16 cellular contexts compared by ENCODE assay signal in genomic region chr7:73432676-73433075, GRCh38. TPM values are rescaled to one million over a fixed set of nuclear protein-coding genes. Genes with fewer than 3 reads are reported as not detected.
A peak's percentile ranks its signal among the peaks of the same experiment; 100 is the strongest.
DNase-seq lines count a peak whose midpoint lies in the region; ATAC-seq and TF ChIP-seq lines count a peak whose summit lies in the region.
"Had no signal": no experiment of that assay in that cellular context is flagged by ENCODE, and none has a peak within 500 bp of the region (broad histone marks: within the 10 kb centered on the region; RNA-seq: fewer than 3 reads in every experiment).

No MANE protein-coding gene starts in this region.

- intact Hi-C loops in activated CD4-positive, alpha-beta T cell treated with anti-CD3 and anti-CD28 coated beads, Interleukin-2, amount 10 ng/mL, durations not matched to agents 24 days and 14 days (cut with micrococcal nuclease): loop anchor here (5.0 kb wide), 1 partner anchor 300 kb away; no protein-coding TSS in a partner anchor
- intact Hi-C loops in CD8-positive, alpha-beta T cell (cut with DNase I, micrococcal nuclease): loop anchor here in 1 of 2 experiments (1.0 to 5.0 kb wide), 3 partner anchors 90 to 605 kb away; partner anchors contain the start of genes BAZ1B, TBL2 and TYW1B
- intact Hi-C loops in activated T-helper 1 cell treated with anti-CD3 and anti-CD28 coated beads, Interleukin-12 subunit alpha, Interleukin-12 subunit beta, Interleukin-2, Interleukin-4 antibody, amounts not matched to agents 30 ng/mL and 10 ng/mL and 1 ng/mL, durations not matched to agents 14 hours and 24 hours and 36 hours (cut with micrococcal nuclease): loop anchor here (1.0 to 2.0 kb wide), 3 partner anchors 90 to 306 kb away; partner anchors contain the start of genes ABHD11, BAZ1B and TBL2
- intact Hi-C loops in naive thymus-derived CD4-positive, alpha-beta T cell (cut with micrococcal nuclease): loop anchor here (1.0 to 10.0 kb wide), 4 partner anchors 110 to 306 kb away; partner anchors contain the start of genes ABHD11 (in 1 of the 2), NSUN5 (in 1 of the 2) and STX1A (in 1 of the 2)
- intact Hi-C loops in stomach (cut with DNase I; ENCODE audit: low total_unique reads): loop anchor here (10.0 kb wide), 1 partner anchor 118 kb away; no protein-coding TSS in a partner anchor

- H3K4me1 Mint-ChIP-seq in activated CD4-positive, alpha-beta T cell treated with anti-CD3 and anti-CD28 coated beads, Interleukin-2, amount 10 ng/mL, durations not matched to agents 24 days and 14 days: peaks cover 2% of the 10 kb centered on the region
- peaks cover 5% of the 10 kb centered on the region for H3K4me1 Mint-ChIP-seq in CD8-positive, alpha-beta T cell (ENCODE audit: low read depth)
- no peaks in the 10 kb centered on the region for H3K4me1 Mint-ChIP-seq in activated T-helper 1 cell treated with anti-CD3 and anti-CD28 coated beads, Interleukin-12 subunit alpha, Interleukin-12 subunit beta, Interleukin-2, Interleukin-4 antibody, amounts not matched to agents 30 ng/mL and 10 ng/mL and 1 ng/mL, durations not matched to agents 14 hours and 24 hours and 36 hours (ENCODE audit: low read depth)
- peaks cover 5 to 15% (median 10%) of the 10 kb centered on the region in 7 donors for H3K4me1 Mint-ChIP-seq in naive thymus-derived CD4-positive, alpha-beta T cell

- H3K36me3 ChIP-seq in CD8-positive, alpha-beta T cell (ENCODE audit: insufficient read depth, low read length): no peaks in the 10 kb centered on the region
- H3K36me3 ChIP-seq in naive thymus-derived CD4-positive, alpha-beta T cell (ENCODE audit: control insufficient read depth in 2 of 3, insufficient read depth in 3 of 3, low read length in 3 of 3): no peaks in the 10 kb centered on the region
- no peaks in the 10 kb centered on the region for H3K36me3 ChIP-seq in stomach
- H3K36me3 ChIP-seq: HAP-1, neutrophil, right atrium auricular region had no signal

- H3K9me3 ChIP-seq in CD8-positive, alpha-beta T cell (ENCODE audit: low read length): no peaks in the 10 kb centered on the region
- H3K9me3 ChIP-seq in naive thymus-derived CD4-positive, alpha-beta T cell (ENCODE audit: control insufficient read depth in 2 of 3, low read length in 3 of 3): no peaks in the 10 kb centered on the region
- H3K9me3 ChIP-seq in stomach: peaks cover 0 to 9% (median 0%) of the 10 kb centered on the region in 4 donors
- H3K9me3 ChIP-seq: body of pancreas, HAP-1, neutrophil, right atrium auricular region had no signal

- no peak overlapping the region for H3K27ac ChIP-seq in CD8-positive, alpha-beta T cell (ENCODE audit: low read depth, low read length)
- H3K27ac ChIP-seq in naive thymus-derived CD4-positive, alpha-beta T cell (ENCODE audit: low read depth, low read length): no peak overlapping the region
- H3K27ac ChIP-seq in stomach: no peak overlapping the region
- H3K27ac ChIP-seq: body of pancreas, dorsolateral prefrontal cortex, neutrophil, right atrium auricular region had no signal

- no peak for TF ChIP-seq EP300 in stomach (IDR thresholded peaks at IDR 0.05)

- no peaks in the 10 kb centered on the region for H3K9me3 Mint-ChIP-seq in activated CD4-positive, alpha-beta T cell treated with anti-CD3 and anti-CD28 coated beads, Interleukin-2, amount 10 ng/mL, durations not matched to agents 24 days and 14 days
- no peaks in the 10 kb centered on the region for H3K9me3 Mint-ChIP-seq in CD8-positive, alpha-beta T cell
- H3K9me3 Mint-ChIP-seq in activated T-helper 1 cell treated with anti-CD3 and anti-CD28 coated beads, Interleukin-12 subunit alpha, Interleukin-12 subunit beta, Interleukin-2, Interleukin-4 antibody, amounts not matched to agents 30 ng/mL and 10 ng/mL and 1 ng/mL, durations not matched to agents 14 hours and 24 hours and 36 hours: no peaks in the 10 kb centered on the region
- peaks cover 0 to 5% (median 0%) of the 10 kb centered on the region in 11 donors for H3K9me3 Mint-ChIP-seq in naive thymus-derived CD4-positive, alpha-beta T cell

- TF ChIP-seq CTCF in CD8-positive, alpha-beta T cell (IDR thresholded peaks at IDR 0.05): no peak
- TF ChIP-seq CTCF in stomach (IDR thresholded peaks at IDR 0.05): no peak

- no peaks in the 10 kb centered on the region for H3K4me1 ChIP-seq in CD8-positive, alpha-beta T cell (ENCODE audit: insufficient read depth, low read length)
- H3K4me1 ChIP-seq in naive thymus-derived CD4-positive, alpha-beta T cell (ENCODE audit: control insufficient read depth in 2 of 2, insufficient read depth in 2 of 2, low read length in 2 of 2): no peaks in the 10 kb centered on the region
- peaks cover 0 to 23% (median 8%) of the 10 kb centered on the region in 4 donors for H3K4me1 ChIP-seq in stomach

- no peak for ATAC-seq in CD8-positive, alpha-beta T cell
- no peak for ATAC-seq in naive thymus-derived CD4-positive, alpha-beta T cell

- no peak for DNase-seq in activated CD4-positive, alpha-beta T cell treated with anti-CD3 and anti-CD28 coated beads, Interleukin-2, amount 10 ng/mL, durations not matched to agents 24 days and 14 days
- DNase-seq in activated CD4-positive, alpha-beta T cell treated with anti-CD3 and anti-CD28 coated beads, Interleukin-2, amount 50 U/mL, for 4 hours: no peak
- DNase-seq in CD8-positive, alpha-beta T cell: no peak
- DNase-seq in activated T-helper 1 cell treated with anti-CD3 and anti-CD28 coated beads, Interleukin-12 subunit alpha, Interleukin-12 subunit beta, Interleukin-2, Interleukin-4 antibody, amounts not matched to agents 30 ng/mL and 10 ng/mL and 1 ng/mL, durations not matched to agents 14 hours and 24 hours and 36 hours (ENCODE audit: low spot score): no peak
- DNase-seq in naive thymus-derived CD4-positive, alpha-beta T cell: no peak
- no peak for DNase-seq in activated effector memory CD4-positive, alpha-beta T cell treated with anti-CD3 and anti-CD28 coated beads, Interleukin-2, amount 50 U/mL, for 16 hours
- no peak for DNase-seq in GDM1 (lab: John Stamatoyannopoulos, UW)
- DNase-seq in stomach: no peak
- DNase-seq: body of pancreas, mammary epithelial cell, NCI-H2029 treated with DMSO at 0.1 percent for 48 hours, T-helper 9 cell had no signal

- H3K27me3 ChIP-seq in CD8-positive, alpha-beta T cell (ENCODE audit: insufficient read depth, low read length): no peaks in the 10 kb centered on the region
- H3K27me3 ChIP-seq in naive thymus-derived CD4-positive, alpha-beta T cell (ENCODE audit: control insufficient read depth in 2 of 2, insufficient read depth in 2 of 2, low read length in 2 of 2): no peaks in the 10 kb centered on the region
- H3K27me3 ChIP-seq in stomach: peaks cover 0 to 57% (median 25%) of the 10 kb centered on the region in 3 donors
- H3K27me3 ChIP-seq: body of pancreas, right atrium auricular region had no signal

- peak overlapping the region; percentile 37 for H3K27ac Mint-ChIP-seq in activated CD4-positive, alpha-beta T cell treated with anti-CD3 and anti-CD28 coated beads, Interleukin-2, amount 10 ng/mL, durations not matched to agents 24 days and 14 days
- H3K27ac Mint-ChIP-seq in CD8-positive, alpha-beta T cell: no peak overlapping the region
- no peak overlapping the region for H3K27ac Mint-ChIP-seq in activated T-helper 1 cell treated with anti-CD3 and anti-CD28 coated beads, Interleukin-12 subunit alpha, Interleukin-12 subunit beta, Interleukin-2, Interleukin-4 antibody, amounts not matched to agents 30 ng/mL and 10 ng/mL and 1 ng/mL, durations not matched to agents 14 hours and 24 hours and 36 hours
- no peak overlapping the region for H3K27ac Mint-ChIP-seq in naive thymus-derived CD4-positive, alpha-beta T cell

- CTCF ChIA-PET in CD8-positive, alpha-beta T cell (lab: Charles Lee): interaction anchor here (0.6 kb wide), 1 partner anchor 316 kb away, joined by 3 read pairs; no protein-coding TSS in a partner anchor
- CTCF ChIA-PET in naive thymus-derived CD4-positive, alpha-beta T cell (lab: Charles Lee): no interaction called here

- WGBS in stomach, 5 donors: 85 to 93% (median 89%) methylated on average over 8 to 11 of the region's 11 CpGs

- no peak for TF ChIP-seq POLR2A in stomach (IDR thresholded peaks at IDR 0.05)

- H3K4me3 ChIP-seq in CD8-positive, alpha-beta T cell (ENCODE audit: low read depth, low read length): no peak overlapping the region
- no peak overlapping the region for H3K4me3 ChIP-seq in naive thymus-derived CD4-positive, alpha-beta T cell (ENCODE audit: low read length)
- H3K4me3 ChIP-seq in stomach: no peak overlapping the region
- H3K4me3 ChIP-seq: body of pancreas had no signal

- POLR2A ChIA-PET in CD8-positive, alpha-beta T cell (lab: Charles Lee): no interaction called here
- POLR2A ChIA-PET in naive thymus-derived CD4-positive, alpha-beta T cell (lab: Charles Lee): interaction anchor here (0.6 kb wide), 2 partner anchors 101 to 106 kb away, joined by 3 read pairs; no protein-coding TSS in a partner anchor

- H3K27me3 Mint-ChIP-seq in activated CD4-positive, alpha-beta T cell treated with anti-CD3 and anti-CD28 coated beads, Interleukin-2, amount 10 ng/mL, durations not matched to agents 24 days and 14 days: peaks cover 6% of the 10 kb centered on the region
- H3K27me3 Mint-ChIP-seq in CD8-positive, alpha-beta T cell (ENCODE audit: low read depth): peaks cover 7% of the 10 kb centered on the region
- peaks cover 7% of the 10 kb centered on the region for H3K27me3 Mint-ChIP-seq in activated T-helper 1 cell treated with anti-CD3 and anti-CD28 coated beads, Interleukin-12 subunit alpha, Interleukin-12 subunit beta, Interleukin-2, Interleukin-4 antibody, amounts not matched to agents 30 ng/mL and 10 ng/mL and 1 ng/mL, durations not matched to agents 14 hours and 24 hours and 36 hours (ENCODE audit: insufficient read depth)
- peaks cover 0 to 4% (median 0%) of the 10 kb centered on the region in 5 donors for H3K27me3 Mint-ChIP-seq in naive thymus-derived CD4-positive, alpha-beta T cell

- peak overlapping the region; percentile 63 for H3K4me3 Mint-ChIP-seq in activated CD4-positive, alpha-beta T cell treated with anti-CD3 and anti-CD28 coated beads, Interleukin-2, amount 10 ng/mL, durations not matched to agents 24 days and 14 days
- H3K4me3 Mint-ChIP-seq in CD8-positive, alpha-beta T cell: peak overlapping the region; percentile 49
- peak overlapping the region; percentile 56 for H3K4me3 Mint-ChIP-seq in activated T-helper 1 cell treated with anti-CD3 and anti-CD28 coated beads, Interleukin-12 subunit alpha, Interleukin-12 subunit beta, Interleukin-2, Interleukin-4 antibody, amounts not matched to agents 30 ng/mL and 10 ng/mL and 1 ng/mL, durations not matched to agents 14 hours and 24 hours and 36 hours
- H3K4me3 Mint-ChIP-seq in naive thymus-derived CD4-positive, alpha-beta T cell: peak overlapping the region; percentile 48 to 73 (median 62)

- H3K36me3 Mint-ChIP-seq in activated CD4-positive, alpha-beta T cell treated with anti-CD3 and anti-CD28 coated beads, Interleukin-2, amount 10 ng/mL, durations not matched to agents 24 days and 14 days (ENCODE audit: low read depth): no peaks in the 10 kb centered on the region
- no peaks in the 10 kb centered on the region for H3K36me3 Mint-ChIP-seq in CD8-positive, alpha-beta T cell
- no peaks in the 10 kb centered on the region for H3K36me3 Mint-ChIP-seq in activated T-helper 1 cell treated with anti-CD3 and anti-CD28 coated beads, Interleukin-12 subunit alpha, Interleukin-12 subunit beta, Interleukin-2, Interleukin-4 antibody, amounts not matched to agents 30 ng/mL and 10 ng/mL and 1 ng/mL, durations not matched to agents 14 hours and 24 hours and 36 hours (ENCODE audit: low read depth)
- no peaks in the 10 kb centered on the region for H3K36me3 Mint-ChIP-seq in naive thymus-derived CD4-positive, alpha-beta T cell

RNA-seq across cellular contexts. Expression of gene FZD9, which starts 0.9 kb away (rescaled TPM):
- total RNA-seq in activated CD4-positive, alpha-beta T cell treated with anti-CD3 and anti-CD28 coated beads, Interleukin-2, amount 10 ng/mL, durations not matched to agents 24 days and 14 days: 0.50 and 0.75 TPM in 2 replicates
- total RNA-seq in CD8-positive, alpha-beta T cell: under 1 TPM; 0.16 to 0.28 TPM
- total RNA-seq in activated T-helper 1 cell treated with anti-CD3 and anti-CD28 coated beads, Interleukin-12 subunit alpha, Interleukin-12 subunit beta, Interleukin-2, Interleukin-4 antibody, amounts not matched to agents 30 ng/mL and 10 ng/mL and 1 ng/mL, durations not matched to agents 14 hours and 24 hours and 36 hours: 0.54 and 0.67 TPM in 2 replicates
- total RNA-seq in naive thymus-derived CD4-positive, alpha-beta T cell: under 1 TPM in 3 of 5 experiments, not detected in 2; 0.15 to 0.24 (median 0.22) TPM
- under 1 TPM; 0.07 to 0.18 TPM for polyA plus RNA-seq in naive thymus-derived CD4-positive, alpha-beta T cell
- total RNA-seq in stomach: under 1 TPM in 1 of 5 donors, not detected in 4; 0.18 TPM
- under 1 TPM in 2 of 3 donors, not detected in 1; 0.35 to 0.50 TPM for polyA plus RNA-seq in stomach
